Comparison of ENCODE assay signal across 15 cellular contexts in genomic region chr14:68660495-68660894, GRCh38.
"Had no signal": no experiment of that assay in that cellular context is flagged by ENCODE, and none has a peak within 500 bp of the region (broad histone marks: within the 10 kb centered on the region; RNA-seq: fewer than 3 reads in every experiment).

No MANE protein-coding gene starts in this region.

- H3K27me3 ChIP-seq: colonic mucosa, hepatocyte had no signal

- H3K4me3 ChIP-seq: colonic mucosa, hepatocyte, lower lobe of right lung, mucosa of descending colon, psoas muscle, thoracic aorta had no signal

- H3K36me3 Mint-ChIP-seq: natural killer cell had no signal

- H3K27ac ChIP-seq: psoas muscle, thoracic aorta had no signal

- H3K27ac Mint-ChIP-seq: activated naive CD8-positive, alpha-beta T cell treated with anti-CD3 and anti-CD28 coated beads, Interleukin-2, amount 50 U/mL, for 24 hours; natural killer cell; stimulated activated naive CD8-positive, alpha-beta T cell treated with anti-CD3 and anti-CD28 coated beads, Interleukin-15, Interleukin-2, amounts not matched to agents 100 ng/mL and 50 ng/mL, for 24 hours had no signal

- H3K9me3 Mint-ChIP-seq: activated naive CD8-positive, alpha-beta T cell treated with anti-CD3 and anti-CD28 coated beads, Interleukin-2, amount 50 U/mL, for 24 hours; natural killer cell; stimulated activated naive CD8-positive, alpha-beta T cell treated with anti-CD3 and anti-CD28 coated beads, Interleukin-15, Interleukin-2, amounts not matched to agents 100 ng/mL and 50 ng/mL, for 24 hours had no signal

- H3K36me3 ChIP-seq: colonic mucosa, lower lobe of right lung, thoracic aorta had no signal

- H3K27me3 Mint-ChIP-seq: stimulated activated naive CD8-positive, alpha-beta T cell treated with anti-CD3 and anti-CD28 coated beads, Interleukin-15, Interleukin-2, amounts not matched to agents 100 ng/mL and 50 ng/mL, for 24 hours had no signal

- H3K4me3 Mint-ChIP-seq: activated naive CD8-positive, alpha-beta T cell treated with anti-CD3 and anti-CD28 coated beads, Interleukin-2, amount 50 U/mL, for 24 hours; natural killer cell; stimulated activated naive CD8-positive, alpha-beta T cell treated with anti-CD3 and anti-CD28 coated beads, Interleukin-15, Interleukin-2, amounts not matched to agents 100 ng/mL and 50 ng/mL, for 24 hours had no signal

- ATAC-seq: activated naive CD8-positive, alpha-beta T cell treated with anti-CD3 and anti-CD28 coated beads, Interleukin-2, amount 50 U/mL, for 24 hours; lower lobe of right lung; mucosa of descending colon; natural killer cell; psoas muscle had no signal

- H3K4me1 ChIP-seq: colonic mucosa had no signal

- DNase-seq: activated CD4-positive, alpha-beta T cell treated with anti-CD3 and anti-CD28 coated beads, Interleukin-2, amount 50 U/mL, for 1 hour; activated naive CD8-positive, alpha-beta T cell treated with anti-CD3 and anti-CD28 coated beads, Interleukin-2, amount 50 U/mL, for 24 hours; caudate nucleus; colonic mucosa; effector CD8-positive, alpha-beta T cell; lower lobe of right lung; mucosa of descending colon; natural killer cell; psoas muscle; SIG-M5; stimulated activated CD4-positive, alpha-beta T cell treated with anti-CD3 and anti-CD28 coated beads, Interleukin-2, amount 100 ng/mL, for 48 hours; T-helper 2 cell had no signal

- H3K9me3 ChIP-seq: colonic mucosa, lower lobe of right lung, mucosa of descending colon, psoas muscle, thoracic aorta had no signal
